8 cellular contexts compared by ENCODE assay signal in the genomic region with DNA sequence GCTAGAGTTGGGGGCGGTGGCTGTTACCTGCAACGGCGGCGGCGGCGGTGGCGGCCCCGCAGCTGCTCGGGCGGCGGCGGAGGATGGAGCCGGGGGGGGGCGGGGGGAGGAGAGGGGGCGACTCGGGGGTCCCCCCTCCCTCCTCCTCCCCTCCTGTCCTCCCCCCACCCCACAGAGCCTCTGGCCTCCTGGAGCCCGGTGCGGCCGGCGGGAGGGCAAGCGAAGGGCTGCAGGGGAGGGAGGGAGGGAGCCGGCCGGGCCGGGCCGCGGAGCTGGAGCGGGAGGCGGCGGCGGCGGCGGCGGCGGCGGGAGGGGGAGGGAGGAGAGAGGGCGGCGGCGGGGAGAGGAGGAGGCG. TPM values are rescaled to one million over a fixed set of nuclear protein-coding genes. Genes with fewer than 3 reads are reported as not detected.
DNase-seq lines count a peak whose midpoint lies in the region; ATAC-seq and TF ChIP-seq lines count a peak whose summit lies in the region.

AKT3 (minus strand) TSS at position 231 of the 355 bp plus-strand sequence. CDS start 7,073 bp downstream, outside the sequence.

- H3K27me3 Mint-ChIP-seq in mesothelial cell of epicardium (ENCODE audit: low read depth): no peaks in the 10 kb centered on the region

- no peaks in the 10 kb centered on the region; the same call in 1 of the 2 replicates for H3K9me3 ChIP-seq in ES-I3 (ENCODE audit: control insufficient read depth, insufficient read depth, low read length)
- H3K9me3 ChIP-seq in NT2/D1 (ENCODE audit: insufficient read depth, low read length): no peaks in the 10 kb centered on the region
- H3K9me3 ChIP-seq in ectodermal cell (ENCODE audit: control insufficient read depth, low read length): no peaks in the 10 kb centered on the region

- ATAC-seq in GM21619 (IDR thresholded peaks at IDR 0.05; ENCODE audit: unreplicated experiment): no peak

- TF ChIP-seq CTCF in mesothelial cell of epicardium (IDR thresholded peaks at IDR 0.05; ENCODE audit: unreplicated experiment): no peak

- H3K4me1 ChIP-seq in ES-I3 (ENCODE audit: insufficient read depth, low read length): no peaks in the 10 kb centered on the region
- no peaks in the 10 kb centered on the region for H3K4me1 ChIP-seq in NT2/D1 (ENCODE audit: insufficient read depth, insufficient read length)
- peaks cover 4% of the 10 kb centered on the region for H3K4me1 ChIP-seq in ectodermal cell (ENCODE audit: control insufficient read depth, insufficient read depth, low read length)
- no peaks in the 10 kb centered on the region for H3K4me1 ChIP-seq in urinary bladder (ENCODE audit: insufficient read depth)

- DNase-seq in NT2/D1 (ENCODE audit: low read depth, low spot score) (peak; percentile 58), mesothelial cell of epicardium (ENCODE audit: low spot score in 2 of 2, unreplicated experiment in 2 of 2) (peak in 1 of 2 experiments; percentile 74), putamen (ENCODE audit: low spot score) (no peak)
- DNase-seq in activated CD8-positive, alpha-beta memory T cell treated with anti-CD3 and anti-CD28 coated beads, Interleukin-2, amount 50 U/mL, for 4 hours: no peak

- no peaks in the 10 kb centered on the region for H3K9me3 Mint-ChIP-seq in mesothelial cell of epicardium

- H3K27ac ChIP-seq in ectodermal cell (ENCODE audit: insufficient read depth, low read depth, low read length, poor library complexity, severe bottlenecking): peak within 1 kb of the TSS; percentile 86
- peak within 1 kb of the TSS; percentile 96 for H3K27ac ChIP-seq in urinary bladder (ENCODE audit: low read depth)

- H3K4me1 Mint-ChIP-seq in mesothelial cell of epicardium: peaks cover 22% of the 10 kb centered on the region

- no peaks in the 10 kb centered on the region for H3K27me3 ChIP-seq in NT2/D1 (ENCODE audit: insufficient read depth, insufficient read length)
- peaks cover 11% of the 10 kb centered on the region for H3K27me3 ChIP-seq in ectodermal cell (ENCODE audit: control insufficient read depth, insufficient read depth, low read length, poor library complexity, severe bottlenecking)

- WGBS in ectodermal cell, 2 experiments: 1% methylated on average over 18 to 29 of the region's 39 CpGs
- WGBS in urinary bladder: 1% methylated on average over 22 of the region's 39 CpGs

- H3K9ac ChIP-seq in ES-I3 (ENCODE audit: low read depth, low read length): peak within 1 kb of the TSS; percentile 93
- peak within 1 kb of the TSS; percentile 91 for H3K9ac ChIP-seq in NT2/D1 (ENCODE audit: insufficient read length, low read depth)

- H3K36me3 ChIP-seq in ES-I3 (ENCODE audit: insufficient read depth, low read length): no peaks in the 10 kb centered on the region
- H3K36me3 ChIP-seq in NT2/D1 (ENCODE audit: insufficient read depth, insufficient read length, low read length): no peaks in the 10 kb centered on the region
- H3K36me3 ChIP-seq in ectodermal cell (ENCODE audit: control insufficient read depth, insufficient read depth, low read length): no peaks in the 10 kb centered on the region
- H3K36me3 ChIP-seq in urinary bladder (ENCODE audit: insufficient read depth): no peaks in the 10 kb centered on the region

- peak within 1 kb of the TSS; percentile 94 for H3K4me3 Mint-ChIP-seq in mesothelial cell of epicardium

- peak within 1 kb of the TSS; percentile 98 for H3K27ac Mint-ChIP-seq in mesothelial cell of epicardium

- H3K4me3 ChIP-seq in NT2/D1 (ENCODE audit: insufficient read length, low read depth) (peak within 1 kb of the TSS; percentile 64), ectodermal cell (ENCODE audit: insufficient read depth, low read depth, low read length) (peak within 1 kb of the TSS; percentile 58), urinary bladder (ENCODE audit: low read depth, low read length) (peak within 1 kb of the TSS; percentile 98)

- H3K36me3 Mint-ChIP-seq in mesothelial cell of epicardium: no peaks in the 10 kb centered on the region

RNA-seq across cellular contexts. Expression of gene AKT3, which starts in this region (rescaled TPM):
- 24.6 TPM for polyA plus RNA-seq in ectodermal cell (2013, experiment 1 of 4)
- 22.5 TPM for polyA plus RNA-seq in ectodermal cell (2013, experiment 2 of 4)
- polyA plus RNA-seq in ectodermal cell (2013, experiment 3 of 4): 16.4 TPM
- 18.5 TPM for polyA plus RNA-seq in ectodermal cell (2013, experiment 4 of 4)
- total RNA-seq in mesothelial cell of epicardium: 107 to 113 TPM (median 110 TPM) in 3 replicates
- total RNA-seq in urinary bladder: 94.3 TPM
- 43.0 TPM for polyA plus RNA-seq in urinary bladder
